1 cellular context compared by ENCODE assay signal in genomic region chr1:10909697-10910489, GRCh38.
TF ChIP-seq lines count a peak whose summit lies in the region.

No MANE protein-coding gene starts in this region.

TF ChIP-seq in HepG2, 621 proteins besides CTCF, POLR2A, EP300 and RAD21 (continued from another document):
- TF ChIP-seq HIC2 (CRISPR knock-in tag; IDR thresholded peaks at IDR 0.05; ENCODE audit: low read depth) (no peak), HNF1B (CRISPR knock-in tag; IDR thresholded peaks at IDR 0.05) (0 out of 2 replicates have a peak, but pooled peaks have one; percentile 40), CEBPB (IDR thresholded peaks at IDR 0.05; ENCODE audit: borderline replicate concordance, low read depth, low read length) (no peak), ZNF496 (CRISPR knock-in tag; IDR thresholded peaks at IDR 0.05; ENCODE audit: insufficient replicate concordance) (no peak), JARID2 (CRISPR knock-in tag; IDR thresholded peaks at IDR 0.05; ENCODE audit: insufficient replicate concordance) (no peak), RFX5 (IDR thresholded peaks at IDR 0.05; ENCODE audit: low read depth, low read length) (no peak), ATF3 (CRISPR knock-in tag; IDR thresholded peaks at IDR 0.05) (no peak), ZNF619 (CRISPR knock-in tag; IDR thresholded peaks at IDR 0.05) (no peak), KLF12 (CRISPR knock-in tag; IDR thresholded peaks at IDR 0.05; ENCODE audit: borderline replicate concordance) (no peak), ZNF121 (CRISPR knock-in tag; IDR thresholded peaks at IDR 0.05) (no peak), PREB (CRISPR knock-in tag; IDR thresholded peaks at IDR 0.05) (no peak), STAG1 (CRISPR knock-in tag; IDR thresholded peaks at IDR 0.05) (peak; percentile 70), ZNF225 (CRISPR knock-in tag; IDR thresholded peaks at IDR 0.05) (0 out of 2 replicates have a peak, but pooled peaks have one; percentile 6), IRF9 (CRISPR knock-in tag; IDR thresholded peaks at IDR 0.05; ENCODE audit: borderline replicate concordance) (no peak), THAP8 (CRISPR knock-in tag; IDR thresholded peaks at IDR 0.05; ENCODE audit: borderline replicate concordance) (no peak), ZSCAN29 (CRISPR knock-in tag; conservative IDR thresholded peaks at IDR 0.05) (no peak), GABPB1 (CRISPR knock-in tag; IDR thresholded peaks at IDR 0.05) (peak; percentile 41; the same call in 1 of the 2 replicates), REXO4 (CRISPR knock-in tag; IDR thresholded peaks at IDR 0.05; ENCODE audit: borderline replicate concordance) (no peak), ARNTL (CRISPR knock-in tag; IDR thresholded peaks at IDR 0.05) (no peak), PATZ1 (CRISPR knock-in tag; IDR thresholded peaks at IDR 0.05) (peak; percentile 92), IRX3 (CRISPR knock-in tag; IDR thresholded peaks at IDR 0.05; ENCODE audit: borderline replicate concordance, low read depth) (no peak), XRCC5 (optimal IDR thresholded peaks at IDR 0.05; ENCODE audit: low read length) (peak; percentile 36)
TF ChIP-seq in HepG2: peak in this region for 16.
